18 cellular contexts compared by ENCODE assay signal in genomic region chr10:18145652-18146051, GRCh38. TPM values are rescaled to one million over a fixed set of nuclear protein-coding genes. Genes with fewer than 3 reads are reported as not detected.
DNase-seq lines count a peak whose midpoint lies in the region; ATAC-seq and TF ChIP-seq lines count a peak whose summit lies in the region.
"Had no signal": no experiment of that assay in that cellular context is flagged by ENCODE, and none has a peak within 500 bp of the region (broad histone marks: within the 10 kb centered on the region; RNA-seq: fewer than 3 reads in every experiment).

No MANE protein-coding gene starts in this region.

- DNase-seq in A673 (ENCODE audit: low spot score) (peak; percentile 54), HCEC 1CT (peak; percentile 45), fibroblast of gingiva (ENCODE audit: low read depth) (peak; percentile 83), lower leg skin (ENCODE audit: low spot score in 2 of 2) (no peak), SW480 (ENCODE audit: low spot score) (no peak)
- DNase-seq: activated CD4-positive, CD25-positive, alpha-beta regulatory T cell; activated effector memory CD4-positive, alpha-beta T cell treated with anti-CD3 and anti-CD28 coated beads, Interleukin-2, amount 50 U/mL, for 16 hours; AML-193; dermis blood vessel endothelial cell; H9; naive thymus-derived CD8-positive, alpha-beta T cell; NCI-H1694; SIG-M5 had no signal

- no TSS peak for BruUV-seq in A673 (replicated peaks; lab: Mats Ljungman, UMichigan)

- H3K36me3 ChIP-seq in A673 (ENCODE audit: insufficient read depth, low read length, poor library complexity, severe bottlenecking) (no peaks in the 10 kb centered on the region), muscle layer of duodenum (ENCODE audit: control insufficient read depth in 1 of 2, insufficient read depth in 2 of 2, low read length in 2 of 2) (no peaks in the 10 kb centered on the region)

- H3K4me3 ChIP-seq in A673 (ENCODE audit: low read depth, low read length, poor library complexity, severe bottlenecking): no peak overlapping the region
- no peak overlapping the region for H3K4me3 ChIP-seq in muscle layer of duodenum (ENCODE audit: low read depth in 1 of 2, low read length in 2 of 2)
- no peak overlapping the region for H3K4me3 ChIP-seq in lower leg skin (ENCODE audit: low read depth, poor library complexity, severe bottlenecking)

- H3K9me3 ChIP-seq in A673 (ENCODE audit: low read depth, low read length, poor library complexity, severe bottlenecking) (no peaks in the 10 kb centered on the region), muscle layer of duodenum (ENCODE audit: control insufficient read depth in 1 of 2, low read length in 2 of 2) (no peaks in the 10 kb centered on the region)

- peak overlapping the region; percentile 69 for H3K27ac ChIP-seq in A673 (ENCODE audit: low read depth, low read length, poor library complexity, severe bottlenecking)
- H3K27ac ChIP-seq in muscle layer of duodenum (ENCODE audit: low read length): peak overlapping the region; percentile 76

- TF ChIP-seq POLR2A in lower leg skin (IDR thresholded peaks at IDR 0.05): no peak

- H3K27me3 ChIP-seq in A673 (replicated peaks; ENCODE audit: insufficient read depth, low read depth, low read length, poor library complexity) (no peaks in the 10 kb centered on the region), muscle layer of duodenum (ENCODE audit: low read depth, low read length) (no peaks in the 10 kb centered on the region)

- intact Hi-C loops in A673 (cut with micrococcal nuclease; ENCODE audit: unreplicated experiment): loop anchor here (10.0 kb wide), 1 partner anchor 541 kb away; no protein-coding TSS in a partner anchor
- intact Hi-C loops in lower leg skin (cut with DNase I; ENCODE audit: low total_unique reads): no loop called here

- ATAC-seq in GM21360 (IDR thresholded peaks at IDR 0.05; ENCODE audit: unreplicated experiment) (no peak), GM21367 (IDR thresholded peaks at IDR 0.05; ENCODE audit: unreplicated experiment) (no peak)
- ATAC-seq: naive thymus-derived CD8-positive, alpha-beta T cell had no signal

- no peak for TF ChIP-seq CTCF in A673 (conservative IDR thresholded peaks at IDR 0.05; ENCODE audit: low read depth, low read length)
- no peak for TF ChIP-seq CTCF in lower leg skin (IDR thresholded peaks at IDR 0.05)

- peaks cover 55% of the 10 kb centered on the region for H3K4me1 ChIP-seq in A673 (ENCODE audit: insufficient read depth, low read length, poor library complexity, severe bottlenecking)
- H3K4me1 ChIP-seq in muscle layer of duodenum (ENCODE audit: control insufficient read depth in 1 of 2, insufficient read depth in 2 of 2, low read length in 2 of 2): peaks cover 0 to 14% of the 10 kb centered on the region in 2 donors

- CTCF ChIA-PET in A673 (lab: Charles Lee): interaction anchor here (0.6 kb wide), 1 partner anchor 34 kb away, joined by 5 read pairs; no protein-coding TSS in a partner anchor

- whole genome bisulfite sequencing in lower leg skin, 2 donors: 34 to 42% methylated on average over 2 of the region's 2 CpGs

- POLR2A ChIA-PET in A673 (lab: Charles Lee; ENCODE audit: low non-redundant PET): interaction anchor here (0.6 kb wide), 1 partner anchor 58 kb away, joined by 3 read pairs; no protein-coding TSS in a partner anchor

RNA-seq across cellular contexts. Expression of gene CACNB2, which starts 5.4 kb away (rescaled TPM):
- total RNA-seq in A673 (2021) (30.0 and 34.1 TPM in 2 replicates), lower leg skin (1 to 10 TPM; 3.6 to 7.6 (median 6.1) TPM)
- total RNA-seq: dermis blood vessel endothelial cell; epithelial cell of proximal tubule; HT1080; naive thymus-derived CD8-positive, alpha-beta T cell had no signal

Comparison
In these comparisons a context has a peak if more than half of its experiments do, and no peak if none do; other contexts are left out.
1. DNase-seq: peak in A673 (single experiment), HCEC 1CT (single experiment) and fibroblast of gingiva (single experiment); none in lower leg skin (0 of 2) and SW480 (single experiment).